In genomic region chr7:111343017-111343416, GRCh38 we compare ENCODE assay signal across 35 cellular contexts.
"Had no signal": no experiment of that assay in that cellular context is flagged by ENCODE, and none has a peak within 500 bp of the region (broad histone marks: within the 10 kb centered on the region; RNA-seq: fewer than 3 reads in every experiment).

No MANE protein-coding gene starts in this region.

- H3K36me3 ChIP-seq: MG63 had no signal

- H3K4me3 ChIP-seq: MG63 had no signal

- DNase-seq: Karpas-422, Kasumi-1, MG63, MM.1S, MV-4-11, NCI-H1048, NCI-H1092, NCI-H1092 treated with DMSO at 0.1 percent for 48 hours, NCI-H1105, NCI-H1105 treated with DMSO at 0.1 percent for 48 hours, NCI-H1417, NCI-H1417 treated with DMSO at 0.1 percent for 48 hours, NCI-H1436, NCI-H1436 treated with DMSO at 0.1 percent for 48 hours, NCI-H146, NCI-H1694, NCI-H1694 treated with DMSO at 0.1 percent for 48 hours, NCI-H187, NCI-H187 treated with DMSO at 0.1 percent for 48 hours, NCI-H1930, NCI-H2029, NCI-H2029 treated with DMSO at 0.1 percent for 48 hours, NCI-H2081, NCI-H2081 treated with DMSO at 0.1 percent for 48 hours, NCI-H2107, NCI-H2171, NCI-H2171 treated with DMSO at 0.1 percent for 48 hours, NCI-H2227 treated with DMSO at 0.1 percent for 48 hours, NCI-H226, NCI-H345, NCI-H446, NCI-H446 treated with DMSO at 0.1 percent for 48 hours, NCI-H510A, NCI-H510A treated with DMSO at 0.1 percent for 48 hours, NCI-H524 had no signal

- H3K27me3 ChIP-seq: MG63 had no signal
